2 cellular contexts compared by ENCODE assay signal in genomic region chr18:12282436-12283039, GRCh38.
A peak's percentile ranks its signal among the peaks of the same experiment; 100 is the strongest.
TF ChIP-seq lines count a peak whose summit lies in the region.

No MANE protein-coding gene starts in this region.

TF ChIP-seq in SK-N-SH, 30 proteins besides CTCF, POLR2A, EP300 and RAD21 (continued from another document):
- TF ChIP-seq PBX3 (IDR thresholded peaks at IDR 0.05) (0 out of 2 replicates have a peak, but pooled peaks have one; percentile 25), GATA2 (CRISPR knock-in tag; IDR thresholded peaks at IDR 0.05) (no peak), TAF1 (IDR thresholded peaks at IDR 0.05; ENCODE audit: borderline replicate concordance, low read depth, low read length) (no peak)

TF ChIP-seq in WTC11, 78 proteins besides CTCF, POLR2A, EP300 and RAD21 (continued from another document):
- no peak for TF ChIP-seq PRRX2 (CRISPR knock-in tag; IDR thresholded peaks at IDR 0.05)
- no peak for TF ChIP-seq ZNF219 (CRISPR knock-in tag; IDR thresholded peaks at IDR 0.05; ENCODE audit: borderline replicate concordance)
